8 cellular contexts compared by ENCODE assay signal in genomic region chr1:85258536-85259117, GRCh38. TPM values are rescaled to one million over a fixed set of nuclear protein-coding genes. Genes with fewer than 3 reads are reported as not detected.
DNase-seq lines count a peak whose midpoint lies in the region; ATAC-seq and TF ChIP-seq lines count a peak whose summit lies in the region.

No MANE protein-coding gene starts in this region.

- peaks cover 4 to 49% (median 12%) of the 10 kb centered on the region in 3 donors for H3K36me3 Mint-ChIP-seq in naive thymus-derived CD8-positive, alpha-beta T cell

- POLR2A ChIA-PET in BJ (lab: Charles Lee), result interaction anchor here (1.0 kb wide), 1 partner anchor 18 kb away, joined by 4 read pairs; the partner anchor contains the start of gene BCL10
- POLR2A ChIA-PET in naive thymus-derived CD8-positive, alpha-beta T cell (lab: Charles Lee), result interaction anchor here (0.6 to 4.2 kb wide), 13 partner anchors 8 to 1104 kb away, joined by 3 to 48 read pairs (median 4); partner anchors contain the start of genes BCL10 and SYDE2

- DNase-seq in BJ (ENCODE audit: low read depth) (no peak), LHCN-M2 (ENCODE audit: low read depth) (peak; percentile 15), dorsolateral prefrontal cortex (peak in 1 of 10 donors; percentile 42), NCI-H2196 treated with DMSO at 0.1 percent for 48 hours (lab: John Stamatoyannopoulos, UW; ENCODE audit: unreplicated experiment) (no peak), NCI-H146 (lab: John Stamatoyannopoulos, UW) (no peak), HuH-7 (ENCODE audit: low spot score) (no peak), hepatic stellate cell (ENCODE audit: low spot score) (no peak)
- no peak for DNase-seq in naive thymus-derived CD8-positive, alpha-beta T cell

- H3K27ac Mint-ChIP-seq in naive thymus-derived CD8-positive, alpha-beta T cell, result peak overlapping the region; percentile 68 to 99 (median 98)

- CTCF ChIA-PET in BJ (lab: Yijun Ruan, JAX), result interaction anchor here (0.6 to 15.0 kb wide), 32 partner anchors 8 to 763 kb away, joined by 3 to 271 read pairs (median 4); partner anchors contain the start of genes BCL10 and SYDE2

- H3K27ac ChIP-seq in dorsolateral prefrontal cortex, result peak overlapping the region in 15 of 59 donors; percentile 65 to 92 (median 82)

- H3K4me1 Mint-ChIP-seq in naive thymus-derived CD8-positive, alpha-beta T cell, result peaks cover 23 to 47% (median 44%) of the 10 kb centered on the region in 4 donors

- H3K27me3 ChIP-seq in BJ (ENCODE audit: control insufficient read depth, insufficient read depth, low read length), result no peaks in the 10 kb centered on the region
- H3K27me3 ChIP-seq in dorsolateral prefrontal cortex, result no peaks in the 10 kb centered on the region

- H3K27me3 Mint-ChIP-seq in naive thymus-derived CD8-positive, alpha-beta T cell, result no peaks in the 10 kb centered on the region

- H3K36me3 ChIP-seq in BJ (ENCODE audit: control insufficient read depth, insufficient read depth, low read length), result peaks cover 3% of the 10 kb centered on the region

- peak overlapping the region; percentile 94 to 99 (median 97) for H3K4me3 Mint-ChIP-seq in naive thymus-derived CD8-positive, alpha-beta T cell

- no peaks in the 10 kb centered on the region for H3K9me3 Mint-ChIP-seq in naive thymus-derived CD8-positive, alpha-beta T cell

- intact Hi-C loops in dorsolateral prefrontal cortex (cut with DNase I), result loop anchor here (2.0 to 10.0 kb wide), 3 partner anchors 18 to 314 kb away; partner anchors contain the start of gene BCL10 (in 1 of the 2)

- TF ChIP-seq CTCF in BJ (IDR thresholded peaks at IDR 0.05; ENCODE audit: insufficient read depth, low read depth, low read length) (peak; percentile 25; the same call in 1 of the 2 replicates), dorsolateral prefrontal cortex (IDR thresholded peaks at IDR 0.05 in 54 of 56, conservative IDR thresholded peaks at IDR 0.05 in 2 of 56; ENCODE audit: low read depth in 1 of 56, partially characterized antibody in 56 of 56) (no peak)

- H3K4me3 ChIP-seq in BJ (ENCODE audit: low read depth, low read length), result peak overlapping the region; percentile 100
- peak overlapping the region; percentile 68 to 99 (median 95) for H3K4me3 ChIP-seq in dorsolateral prefrontal cortex

- peak in 1 of 2 donors; percentile 1 for ATAC-seq in naive thymus-derived CD8-positive, alpha-beta T cell

RNA-seq across cellular contexts. Expression of gene C1orf52, which starts 0.8 kb away (rescaled TPM):
- 29.6 and 30.5 TPM in 2 replicates for polyA plus RNA-seq in BJ (2011; rRNA removed)
- polyA minus RNA-seq in BJ (2011; rRNA and poly(A)+ RNA removed), result 10.1 and 16.6 TPM in 2 replicates
- total RNA-seq in LHCN-M2 (2014; rRNA removed) (6.5 and 11.0 TPM in 2 replicates), dorsolateral prefrontal cortex (10 to 100 TPM; 28.8 to 59.4 (median 45.6) TPM)
- polyA plus RNA-seq in LHCN-M2 (2012), result 11.3 TPM
- 10 to 100 TPM; 48.7 to 52.5 TPM for total RNA-seq in naive thymus-derived CD8-positive, alpha-beta T cell
- polyA plus RNA-seq in naive thymus-derived CD8-positive, alpha-beta T cell, result 10 to 100 TPM; 15.3 to 28.7 (median 22.4) TPM

RNA-seq across cellular contexts. Expression of gene BCL10, which starts 17.8 kb away (rescaled TPM):
- polyA plus RNA-seq in BJ (2011; rRNA removed), result 7.8 and 11.6 TPM in 2 replicates
- polyA minus RNA-seq in BJ (2011; rRNA and poly(A)+ RNA removed), result 9.8 and 11.6 TPM in 2 replicates
- 29.0 and 31.7 TPM in 2 replicates for total RNA-seq in LHCN-M2 (2014; rRNA removed)
- polyA plus RNA-seq in LHCN-M2 (2012), result 10.1 TPM
- 10 to 100 TPM in 103 of 120 experiments, 1 to 10 TPM in 17; 7.7 to 24.2 (median 12.6) TPM for total RNA-seq in dorsolateral prefrontal cortex
- total RNA-seq in naive thymus-derived CD8-positive, alpha-beta T cell, result 10 to 100 TPM; 31.4 to 36.2 TPM
- 10 to 100 TPM; 11.6 to 18.7 (median 15.5) TPM for polyA plus RNA-seq in naive thymus-derived CD8-positive, alpha-beta T cell

RNA-seq across cellular contexts. Expression of gene SYDE2, which starts 57.8 kb away (rescaled TPM):
- polyA plus RNA-seq in BJ (2011; rRNA removed), result 4.4 and 6.1 TPM in 2 replicates
- 9.0 and 11.8 TPM in 2 replicates for polyA minus RNA-seq in BJ (2011; rRNA and poly(A)+ RNA removed)
- total RNA-seq in LHCN-M2 (2014; rRNA removed), result 0.90 and 1.0 TPM in 2 replicates
- polyA plus RNA-seq in LHCN-M2 (2012), result 0.51 TPM
- total RNA-seq in dorsolateral prefrontal cortex, result 1 to 10 TPM; 3.4 to 9.4 (median 6.4) TPM
- 10 to 100 TPM in 1 of 2 experiments, 1 to 10 TPM in 1; 8.5 to 10.0 TPM for total RNA-seq in naive thymus-derived CD8-positive, alpha-beta T cell
- 1 to 10 TPM; 2.7 to 5.8 (median 3.9) TPM for polyA plus RNA-seq in naive thymus-derived CD8-positive, alpha-beta T cell
